In genomic region chr13:73715114-73715909, GRCh38 we compare ENCODE assay signal across 9 cellular contexts.
A peak's percentile ranks its signal among the peaks of the same experiment; 100 is the strongest.
DNase-seq lines count a peak whose midpoint lies in the region; ATAC-seq, FAIRE-seq and TF ChIP-seq lines count a peak whose summit lies in the region.
"Had no signal": no experiment of that assay in that cellular context is flagged by ENCODE, and none has a peak within 500 bp of the region (broad histone marks: within the 10 kb centered on the region; RNA-seq: fewer than 3 reads in every experiment).

No MANE protein-coding gene starts in this region.

- H3F3A ChIP-seq in neural progenitor cell (ENCODE audit: low read depth): no peaks in the 10 kb centered on the region

- H3K9me3 ChIP-seq in astrocyte (ENCODE audit: insufficient read depth, low read depth, low read length) (no peaks in the 10 kb centered on the region), neural progenitor cell (ENCODE audit: low read depth) (no peaks in the 10 kb centered on the region)
- H3K9me3 ChIP-seq: thoracic aorta had no signal

- H3K4me1 ChIP-seq in KMS-11 (ENCODE audit: low read depth, poor library complexity, severe bottlenecking) (peaks cover 9% of the 10 kb centered on the region), astrocyte (ENCODE audit: insufficient read depth, low read length) (no peaks in the 10 kb centered on the region), neural progenitor cell (no peaks in the 10 kb centered on the region)

- no peaks in the 10 kb centered on the region for H3K9me3 Mint-ChIP-seq in astrocyte (ENCODE audit: unreplicated experiment)
- no peaks in the 10 kb centered on the region for H3K9me3 Mint-ChIP-seq in stimulated activated memory B cell treated with anti-CD40 and anti-IgM and Interleukin-4, amounts not matched to agents 10 μg/mL and 1 μg/mL and 100 μg/mL, for 72 hours
- H3K9me3 Mint-ChIP-seq in neural progenitor cell: no peaks in the 10 kb centered on the region

- H3K36me3 Mint-ChIP-seq in astrocyte (ENCODE audit: low read depth, unreplicated experiment): peaks cover 4% of the 10 kb centered on the region
- peaks cover 56% of the 10 kb centered on the region for H3K36me3 Mint-ChIP-seq in stimulated activated memory B cell treated with anti-CD40 and anti-IgM and Interleukin-4, amounts not matched to agents 10 μg/mL and 1 μg/mL and 100 μg/mL, for 72 hours
- peaks cover 27% of the 10 kb centered on the region for H3K36me3 Mint-ChIP-seq in neural progenitor cell

- H3K4me2 ChIP-seq in KMS-11 (peak overlapping the region; percentile 10; the same call in 1 of the 2 replicates), astrocyte (ENCODE audit: low read length) (no peak overlapping the region), neural progenitor cell (no peak overlapping the region)

- H3K36me3 ChIP-seq in KMS-11 (ENCODE audit: insufficient read depth): no peaks in the 10 kb centered on the region
- H3K36me3 ChIP-seq in astrocyte (ENCODE audit: insufficient read depth, low read length): peaks cover 20% of the 10 kb centered on the region
- H3K36me3 ChIP-seq in brain microvascular endothelial cell (replicated peaks): peaks cover 12% of the 10 kb centered on the region
- no peaks in the 10 kb centered on the region for H3K36me3 ChIP-seq in neural progenitor cell

- no peak for FAIRE-seq in astrocyte (lab: Jason Lieb, UNC)

- in situ Hi-C loops in brain microvascular endothelial cell (cut with HindIII; ENCODE audit: low pct_ligation_motif_present, low sequenced_read_pairs): loop anchor here (25.0 kb wide), 1 partner anchor 878 kb away; no protein-coding TSS in a partner anchor

- H3K27ac ChIP-seq in KMS-11 (no peak overlapping the region), astrocyte (ENCODE audit: low read depth, low read length) (no peak overlapping the region), brain microvascular endothelial cell (no peak overlapping the region), neural progenitor cell (no peak overlapping the region)
- H3K27ac ChIP-seq: thoracic aorta had no signal

- no peaks in the 10 kb centered on the region for H4K20me1 ChIP-seq in KMS-11 (ENCODE audit: insufficient read depth)
- no peaks in the 10 kb centered on the region for H4K20me1 ChIP-seq in astrocyte (ENCODE audit: insufficient read depth, low read length)
- no peaks in the 10 kb centered on the region for H4K20me1 ChIP-seq in neural progenitor cell (ENCODE audit: low read depth)

- ATAC-seq in GM21423 (IDR thresholded peaks at IDR 0.05; ENCODE audit: unreplicated experiment): peak; percentile 79
- peak; percentile 41 for ATAC-seq in stimulated activated memory B cell treated with anti-CD40 and anti-IgM and Interleukin-4, amounts not matched to agents 10 μg/mL and 1 μg/mL and 100 μg/mL, for 72 hours

- DNase-seq in astrocyte (ENCODE audit: low read depth) (no peak), NCI-H226 (no peak), brain microvascular endothelial cell (no peak), neural progenitor cell (ENCODE audit: low spot score) (no peak), NOMO-1 treated with dmso at 0.1 percent for 144 hours (lab: John Stamatoyannopoulos, UW; ENCODE audit: unreplicated experiment) (no peak)

- no peak overlapping the region for H3K4me3 Mint-ChIP-seq in astrocyte (ENCODE audit: unreplicated experiment)
- H3K4me3 Mint-ChIP-seq in stimulated activated memory B cell treated with anti-CD40 and anti-IgM and Interleukin-4, amounts not matched to agents 10 μg/mL and 1 μg/mL and 100 μg/mL, for 72 hours: no peak overlapping the region
- no peak overlapping the region for H3K4me3 Mint-ChIP-seq in neural progenitor cell

- H3K9ac ChIP-seq in KMS-11 (no peak overlapping the region), astrocyte (ENCODE audit: low read length) (no peak overlapping the region), neural progenitor cell (no peak overlapping the region)

- H3K4me3 ChIP-seq in KMS-11 (IDR thresholded peaks at IDR 0.05; ENCODE audit: insufficient read depth, low read depth, low read length) (no peak overlapping the region), astrocyte (ENCODE audit: insufficient read depth, low read depth, low read length) (no peak overlapping the region), brain microvascular endothelial cell (ENCODE audit: low read depth, low read length) (no peak overlapping the region), neural progenitor cell (no peak overlapping the region)
- H3K4me3 ChIP-seq: thoracic aorta had no signal

- H3K4me1 Mint-ChIP-seq in astrocyte (ENCODE audit: low read depth, unreplicated experiment): peaks cover 31% of the 10 kb centered on the region
- H3K4me1 Mint-ChIP-seq in stimulated activated memory B cell treated with anti-CD40 and anti-IgM and Interleukin-4, amounts not matched to agents 10 μg/mL and 1 μg/mL and 100 μg/mL, for 72 hours: peaks cover 16% of the 10 kb centered on the region
- no peaks in the 10 kb centered on the region for H3K4me1 Mint-ChIP-seq in neural progenitor cell

- H3K27me3 Mint-ChIP-seq in astrocyte (ENCODE audit: low read depth, unreplicated experiment) (no peaks in the 10 kb centered on the region), neural progenitor cell (ENCODE audit: insufficient read depth, low read depth) (no peaks in the 10 kb centered on the region)
- H3K27me3 Mint-ChIP-seq in stimulated activated memory B cell treated with anti-CD40 and anti-IgM and Interleukin-4, amounts not matched to agents 10 μg/mL and 1 μg/mL and 100 μg/mL, for 72 hours: no peaks in the 10 kb centered on the region

- TF ChIP-seq CTCF in KMS-11 (conservative IDR thresholded peaks at IDR 0.05; ENCODE audit: low read depth, low read length) (no peak), astrocyte (IDR thresholded peaks at IDR 0.05; ENCODE audit: insufficient read depth, low read depth, low read length) (no peak), brain microvascular endothelial cell (IDR thresholded peaks at IDR 0.05; ENCODE audit: low read depth, low read length, missing control alignments) (no peak), neural progenitor cell (IDR thresholded peaks at IDR 0.05) (no peak)

- H2AFZ ChIP-seq in KMS-11 (ENCODE audit: low read depth) (no peak overlapping the region), astrocyte (ENCODE audit: low read depth, low read length) (no peak overlapping the region), neural progenitor cell (replicated peaks) (no peak overlapping the region)

- H3K27ac Mint-ChIP-seq in astrocyte (ENCODE audit: unreplicated experiment) (peak overlapping the region; percentile 9), neural progenitor cell (no peak overlapping the region)
- H3K27ac Mint-ChIP-seq in stimulated activated memory B cell treated with anti-CD40 and anti-IgM and Interleukin-4, amounts not matched to agents 10 μg/mL and 1 μg/mL and 100 μg/mL, for 72 hours: peak overlapping the region; percentile 71

- H3K27me3 ChIP-seq in KMS-11 (ENCODE audit: insufficient read depth, low read depth) (no peaks in the 10 kb centered on the region), astrocyte (ENCODE audit: insufficient read depth, low read length) (no peaks in the 10 kb centered on the region), brain microvascular endothelial cell (replicated peaks) (no peaks in the 10 kb centered on the region), neural progenitor cell (no peaks in the 10 kb centered on the region)

- no peaks in the 10 kb centered on the region for H3K79me2 ChIP-seq in KMS-11 (ENCODE audit: insufficient read depth, low read depth)
- H3K79me2 ChIP-seq in astrocyte (ENCODE audit: insufficient read depth, low read length): no peaks in the 10 kb centered on the region
- no peaks in the 10 kb centered on the region for H3K79me2 ChIP-seq in neural progenitor cell (ENCODE audit: low read depth)
